22 cellular contexts compared by ENCODE assay signal in genomic region chr1:163006051-163006834, GRCh38.
DNase-seq lines count a peak whose midpoint lies in the region; ATAC-seq, FAIRE-seq and TF ChIP-seq lines count a peak whose summit lies in the region.
"Had no signal": no experiment of that assay in that cellular context is flagged by ENCODE, and none has a peak within 500 bp of the region (broad histone marks: within the 10 kb centered on the region; RNA-seq: fewer than 3 reads in every experiment).

No MANE protein-coding gene starts in this region.

- no peaks in the 10 kb centered on the region for H3K4me1 ChIP-seq in IMR-90 (ENCODE audit: control insufficient read depth, insufficient read depth, low read length)
- H3K4me1 ChIP-seq in H1 (replicated peaks in 1 of 4; ENCODE audit: control insufficient read depth in 3 of 4, insufficient read depth in 4 of 4, low read length in 3 of 4): no peaks in the 10 kb centered on the region
- no peaks in the 10 kb centered on the region for H3K4me1 ChIP-seq in neuronal stem cell (ENCODE audit: control insufficient read depth in 2 of 2, insufficient read depth in 1 of 2, low read depth in 1 of 2, low read length in 2 of 2)
- H3K4me1 ChIP-seq in tibial artery: no peaks in the 10 kb centered on the region
- H3K4me1 ChIP-seq: BLaER1, Caco-2, HAP-1 had no signal

- TF ChIP-seq POLR2A in IMR-90 (IDR thresholded peaks at IDR 0.05; ENCODE audit: low read depth, low read length) (no peak), H1 (IDR thresholded peaks at IDR 0.05; ENCODE audit: control extremely low read depth in 1 of 2, low read depth in 2 of 2, low read length in 2 of 2) (no peak)

- H2BK5ac ChIP-seq in IMR-90 (ENCODE audit: low read depth, low read length, poor library complexity, severe bottlenecking): no peak overlapping the region
- no peak overlapping the region for H2BK5ac ChIP-seq in H1 (ENCODE audit: low read depth, low read length)
- H2BK5ac ChIP-seq in neuronal stem cell (ENCODE audit: low read length): no peak overlapping the region

- H4K8ac ChIP-seq in IMR-90 (ENCODE audit: low read depth in 2 of 2, low read length in 2 of 2) (no peak overlapping the region), H1 (ENCODE audit: extremely low read depth, insufficient read depth, low read length) (no peak overlapping the region), neuronal stem cell (ENCODE audit: low read depth, low read length) (no peak overlapping the region)

- H3K4me3 ChIP-seq in IMR-90 (ENCODE audit: insufficient read depth, low read depth, low read length) (no peak overlapping the region), H1 (ENCODE audit: extremely low read depth in 1 of 4, insufficient read depth in 2 of 4, low read depth in 3 of 4, low read length in 4 of 4) (no peak overlapping the region), neuronal stem cell (ENCODE audit: low read length in 2 of 2) (no peak overlapping the region), tibial artery (no peak overlapping the region)
- H3K4me3 ChIP-seq: BLaER1, GM23248, HAP-1 had no signal

- H2BK120ac ChIP-seq in IMR-90 (ENCODE audit: low read depth, low read length): no peak overlapping the region
- H2BK120ac ChIP-seq in H1 (replicated peaks; ENCODE audit: low read depth, low read length): no peak overlapping the region
- no peak overlapping the region for H2BK120ac ChIP-seq in neuronal stem cell (ENCODE audit: low read depth, low read length)

- dilution Hi-C loops in IMR-90 (cut with HindIII; ENCODE audit: low sequenced_read_pairs, unreplicated experiment): no loop called here

- H3K36me3 ChIP-seq in IMR-90 (ENCODE audit: control insufficient read depth, insufficient read depth, low read length) (no peaks in the 10 kb centered on the region), H1 (ENCODE audit: control insufficient read depth in 2 of 4, insufficient read depth in 4 of 4, low read length in 3 of 4) (no peaks in the 10 kb centered on the region), neuronal stem cell (replicated peaks in 1 of 2; ENCODE audit: control insufficient read depth in 2 of 2, insufficient read depth in 2 of 2, low read length in 2 of 2) (no peaks in the 10 kb centered on the region), tibial artery (no peaks in the 10 kb centered on the region)
- H3K36me3 ChIP-seq: BLaER1, HAP-1 had no signal

- H2AFZ ChIP-seq in IMR-90 (replicated peaks; ENCODE audit: low read length, poor library complexity) (peak overlapping the region; percentile 62), H1 (ENCODE audit: low read length) (peak overlapping the region; percentile 73; the same call in 1 of the 2 replicates), neuronal stem cell (ENCODE audit: low read length) (peak overlapping the region; percentile 17)
- H2AFZ ChIP-seq: GM23248 had no signal

- H3K23ac ChIP-seq in IMR-90 (ENCODE audit: low read depth, low read length): no peak overlapping the region
- H3K23ac ChIP-seq in H1 (ENCODE audit: insufficient read length): no peak overlapping the region
- H3K23ac ChIP-seq in neuronal stem cell (ENCODE audit: low read depth, low read length, poor library complexity): no peak overlapping the region

- in situ Hi-C loops in IMR-90 (cut with MboI; ENCODE audit: low sequenced_read_pairs): no loop called here

- H4K91ac ChIP-seq in IMR-90 (ENCODE audit: insufficient read depth, low read depth, low read length) (no peak overlapping the region), H1 (replicated peaks; ENCODE audit: insufficient read length, low read length) (no peak overlapping the region), neuronal stem cell (ENCODE audit: low read depth, low read length, poor library complexity) (no peak overlapping the region)

- H2BK15ac ChIP-seq in IMR-90 (ENCODE audit: low read depth, low read length) (no peak overlapping the region), H1 (ENCODE audit: low read length) (no peak overlapping the region), neuronal stem cell (ENCODE audit: low read length) (no peak overlapping the region)

- DNase-seq in IMR-90 (no peak), H1 (ENCODE audit: low read depth in 1 of 2, low spot score in 2 of 2) (no peak), neuronal stem cell (ENCODE audit: low spot score) (no peak), superior temporal gyrus (ENCODE audit: extremely low spot score) (peak; percentile 34), RPMI8226 (no peak), DMS114 treated with DMSO at 0.1 percent for 48 hours (lab: John Stamatoyannopoulos, UW; ENCODE audit: unreplicated experiment) (no peak), tibial artery (no peak)
- DNase-seq: Caco-2; CD4-positive, CD25-positive, alpha-beta regulatory T cell; CD8-positive, alpha-beta T cell; DMS 273 treated with DMSO at 0.1 percent for 48 hours; DMS53; DMS79 treated with DMSO at 0.1 percent for 48 hours; GF-D8; GM23248 had no signal

- no peak overlapping the region for H2BK20ac ChIP-seq in IMR-90 (ENCODE audit: low read depth, low read length)
- no peak overlapping the region for H2BK20ac ChIP-seq in H1 (ENCODE audit: low read length)

- H3K27me3 ChIP-seq in IMR-90 (ENCODE audit: control insufficient read depth, insufficient read depth, low read length) (no peaks in the 10 kb centered on the region), H1 (replicated peaks in 1 of 4; ENCODE audit: control insufficient read depth in 3 of 4, extremely low read depth in 1 of 4, insufficient read depth in 3 of 4, low read length in 3 of 4) (no peaks in the 10 kb centered on the region), neuronal stem cell (ENCODE audit: control insufficient read depth in 3 of 3, insufficient read depth in 3 of 3, low read depth in 1 of 3, low read length in 3 of 3) (no peaks in the 10 kb centered on the region), tibial artery (no peaks in the 10 kb centered on the region)
- H3K27me3 ChIP-seq: BLaER1 had no signal

- CTCF ChIA-PET in IMR-90 (lab: Yijun Ruan, JAX): no interaction called here
- CTCF ChIA-PET in H1 (lab: Charles Lee; ENCODE audit: partially characterized antibody): interaction anchor here (1.0 kb wide), 1 partner anchor 128 kb away, joined by 3 read pairs; no protein-coding TSS in a partner anchor

- H3K18ac ChIP-seq in IMR-90 (ENCODE audit: low read depth, low read length) (no peak overlapping the region), H1 (ENCODE audit: extremely low read depth, low read length) (no peak overlapping the region), neuronal stem cell (ENCODE audit: low read length) (no peak overlapping the region)

- H2AK9ac ChIP-seq in IMR-90 (replicated peaks; ENCODE audit: low read depth, low read length, poor library complexity): no peak overlapping the region

- POLR2A ChIA-PET in IMR-90 (lab: Charles Lee; ENCODE audit: unreplicated experiment) (no interaction called here), H1 (lab: Charles Lee; ENCODE audit: partially characterized antibody) (no interaction called here)

- no TSS peak for BruUV-seq in IMR-90 (replicated peaks; lab: Mats Ljungman, UMichigan)

- ATAC-seq in IMR-90 (ENCODE audit: low read depth): no peak
- no peak for ATAC-seq in GM21723 (IDR thresholded peaks at IDR 0.05; ENCODE audit: unreplicated experiment)
- ATAC-seq: CD8-positive, alpha-beta T cell had no signal

- H3K9me3 ChIP-seq in IMR-90 (ENCODE audit: control insufficient read depth, insufficient read depth, low read length) (no peaks in the 10 kb centered on the region), H1 (ENCODE audit: insufficient read depth in 2 of 2, low read depth in 1 of 2, low read length in 1 of 2) (no peaks in the 10 kb centered on the region), neuronal stem cell (replicated peaks in 1 of 2; ENCODE audit: control insufficient read depth in 2 of 2, insufficient read depth in 1 of 2, low read depth in 1 of 2, low read length in 2 of 2) (no peaks in the 10 kb centered on the region), tibial artery (no peaks in the 10 kb centered on the region)
- H3K9me3 ChIP-seq: BLaER1, Caco-2, HAP-1 had no signal

- H4K20me1 ChIP-seq in IMR-90 (ENCODE audit: insufficient read depth, low read length): no peaks in the 10 kb centered on the region
- H4K20me1 ChIP-seq in H1 (replicated peaks in 1 of 2; ENCODE audit: control insufficient read depth in 1 of 2, insufficient read depth in 2 of 2, low read length in 2 of 2): no peaks in the 10 kb centered on the region
- H4K20me1 ChIP-seq: BLaER1 had no signal

- TF ChIP-seq RAD21 in IMR-90 (IDR thresholded peaks at IDR 0.05; ENCODE audit: low read length) (no peak), H1 (IDR thresholded peaks at IDR 0.05 in 1 of 2, conservative IDR thresholded peaks at IDR 0.05 in 1 of 2; ENCODE audit: low read depth in 2 of 2, low read length in 2 of 2) (no peak)

- FAIRE-seq in H1 (lab: Jason Lieb, UNC): no peak
- FAIRE-seq: GM12891, GM18507, H54 had no signal

- peaks cover 3% of the 10 kb centered on the region; the same call in 1 of the 2 replicates for H3K9me1 ChIP-seq in IMR-90 (ENCODE audit: insufficient read depth, low read length)

- H3K4ac ChIP-seq in IMR-90 (ENCODE audit: low read depth, low read length) (no peak overlapping the region), H1 (replicated peaks; ENCODE audit: insufficient read length, low read depth, low read length) (no peak overlapping the region), neuronal stem cell (ENCODE audit: low read length) (no peak overlapping the region)

- H2AK5ac ChIP-seq in IMR-90 (ENCODE audit: low read depth, low read length) (no peak overlapping the region), H1 (ENCODE audit: low read depth, low read length) (no peak overlapping the region), neuronal stem cell (ENCODE audit: low read depth, low read length) (no peak overlapping the region)

- H3K9ac ChIP-seq in IMR-90 (ENCODE audit: low read depth, low read length): no peak overlapping the region
- no peak overlapping the region for H3K9ac ChIP-seq in H1 (replicated peaks in 1 of 4; ENCODE audit: extremely low read depth in 1 of 4, low read depth in 3 of 4, low read length in 3 of 4)
- no peak overlapping the region for H3K9ac ChIP-seq in neuronal stem cell (ENCODE audit: low read depth, low read length, poor library complexity)
- H3K9ac ChIP-seq: BLaER1, GM23248 had no signal

- H4K5ac ChIP-seq in IMR-90 (ENCODE audit: low read depth, low read length) (no peak overlapping the region), H1 (ENCODE audit: insufficient read length, low read depth, low read length) (no peak overlapping the region)

- WGBS in IMR-90 (ENCODE audit: extremely low coverage in 2 of 2, insufficient read length in 1 of 2), 2 experiments: 100% methylated on average over 2 of the region's 10 CpGs; no CpG with 5 or more reads in 1 of the 2 experiments
- 95% methylated on average over 10 of the region's 10 CpGs; no CpG with 5 or more reads in 1 of the 2 experiments for whole genome bisulfite sequencing in H1 (ENCODE audit: extremely low coverage in 1 of 2, insufficient coverage in 1 of 2, insufficient read length in 1 of 2, insufficient replicate concordance in 2 of 2, low coverage in 1 of 2, low lambda C conversion rate in 2 of 2, missing lambda C conversion rate in 1 of 2), 2 experiments
- WGBS in neuronal stem cell (ENCODE audit: extremely low coverage in 2 of 2, insufficient read length in 2 of 2, insufficient replicate concordance in 1 of 2), 2 donors: no CpG with 5 or more reads among the region's 10 CpGs

- H3K14ac ChIP-seq in IMR-90 (replicated peaks; ENCODE audit: low read depth, low read length) (no peak overlapping the region), H1 (ENCODE audit: insufficient read length) (no peak overlapping the region), neuronal stem cell (ENCODE audit: low read length) (no peak overlapping the region)

- TF ChIP-seq CTCF in IMR-90 (conservative IDR thresholded peaks at IDR 0.05; ENCODE audit: low read depth, low read length): no peak
- no peak for TF ChIP-seq CTCF in H1 (IDR thresholded peaks at IDR 0.05; ENCODE audit: control extremely low read depth in 1 of 3, insufficient read depth in 1 of 3, low read depth in 1 of 3, low read length in 3 of 3)
- no peak for TF ChIP-seq CTCF in tibial artery (IDR thresholded peaks at IDR 0.05)

- TF ChIP-seq EP300 in H1 (IDR thresholded peaks at IDR 0.05; ENCODE audit: borderline replicate concordance in 1 of 2, low read depth in 2 of 2, low read length in 2 of 2): no peak

- H3K27ac ChIP-seq in IMR-90 (ENCODE audit: insufficient read depth, low read length) (no peak overlapping the region), H1 (ENCODE audit: low read depth, low read length) (no peak overlapping the region), neuronal stem cell (replicated peaks; ENCODE audit: low read length) (no peak overlapping the region), tibial artery (no peak overlapping the region)
- H3K27ac ChIP-seq: BLaER1, C4-2B, GM23248 had no signal

- H3K23me2 ChIP-seq in H1 (ENCODE audit: low read depth, low read length): no peaks in the 10 kb centered on the region

- H3K4me2 ChIP-seq in IMR-90 (ENCODE audit: low read depth, low read length) (no peak overlapping the region), H1 (ENCODE audit: insufficient read depth in 1 of 2, low read depth in 2 of 2, low read length in 2 of 2) (no peak overlapping the region), neuronal stem cell (ENCODE audit: insufficient read depth, low read length, poor library complexity, severe bottlenecking) (no peak overlapping the region)
- H3K4me2 ChIP-seq: BLaER1 had no signal

- H3K79me2 ChIP-seq in H1 (ENCODE audit: control insufficient read depth in 1 of 2, insufficient read depth in 2 of 2, low read length in 2 of 2): no peaks in the 10 kb centered on the region

- H3K56ac ChIP-seq in IMR-90 (ENCODE audit: extremely low read depth, insufficient read depth, low read length): no peak overlapping the region
- no peak overlapping the region for H3K56ac ChIP-seq in H1 (replicated peaks; ENCODE audit: insufficient read length, low read depth, low read length)

- intact Hi-C loops in IMR-90 (cut with micrococcal nuclease): no loop called here
- intact Hi-C loops in tibial artery (cut with DNase I; ENCODE audit: low total_unique reads): no loop called here

- H3K79me1 ChIP-seq in IMR-90 (ENCODE audit: low read depth in 1 of 2, low read length in 2 of 2): no peaks in the 10 kb centered on the region
- H3K79me1 ChIP-seq in H1 (ENCODE audit: low read depth, low read length): no peaks in the 10 kb centered on the region
- no peaks in the 10 kb centered on the region for H3K79me1 ChIP-seq in neuronal stem cell (ENCODE audit: low read depth, low read length)

- no peak overlapping the region for H2BK12ac ChIP-seq in H1 (ENCODE audit: low read depth, low read length)
- no peak overlapping the region for H2BK12ac ChIP-seq in neuronal stem cell (ENCODE audit: low read length)

Comparison
In these comparisons a context has a peak if more than half of its experiments do, and no peak if none do; other contexts are left out.
1. H2AFZ ChIP-seq: peak in every context shown above with its lines; median percentile 73 in H1; 62 in IMR-90; 17 in neuronal stem cell.